ENCODE assay signal across 17 cellular contexts in genomic region chr3:34675383-34676120, GRCh38.
DNase-seq lines count a peak whose midpoint lies in the region; TF ChIP-seq lines count a peak whose summit lies in the region.
"Had no signal": no experiment of that assay in that cellular context is flagged by ENCODE, and none has a peak within 500 bp of the region (broad histone marks: within the 10 kb centered on the region; RNA-seq: fewer than 3 reads in every experiment).

No MANE protein-coding gene starts in this region.

- no peaks in the 10 kb centered on the region for H3K27me3 ChIP-seq in adipocyte (replicated peaks; ENCODE audit: control insufficient read depth, insufficient read depth, low read length)
- H3K27me3 ChIP-seq: BLaER1 treated with 17β-estradiol and CSF1 and Interleukin-3, amounts not matched to agents 10 nM and 100 nM; Peyer's patch had no signal

- peaks cover 9% of the 10 kb centered on the region for H3K4me1 ChIP-seq in adipocyte (ENCODE audit: control insufficient read depth, insufficient read depth, low read length)
- H3K4me1 ChIP-seq: BLaER1 treated with 17β-estradiol and CSF1 and Interleukin-3, amounts not matched to agents 10 nM and 100 nM; Peyer's patch had no signal

- H3K36me3 ChIP-seq in adipocyte (ENCODE audit: control insufficient read depth, insufficient read depth, low read length, severe bottlenecking): no peaks in the 10 kb centered on the region
- H3K36me3 ChIP-seq: BLaER1 treated with 17β-estradiol and CSF1 and Interleukin-3, amounts not matched to agents 10 nM and 100 nM; Peyer's patch had no signal

- H3K9ac ChIP-seq in adipocyte (ENCODE audit: low read length): no peak overlapping the region
- H3K9ac ChIP-seq: BLaER1 treated with 17β-estradiol and CSF1 and Interleukin-3, amounts not matched to agents 10 nM and 100 nM had no signal

- DNase-seq in EH (ENCODE audit: low read depth) (peak; percentile 31), adipocyte (ENCODE audit: low read depth) (peak; percentile 70), epithelial cell of esophagus (ENCODE audit: low read depth) (peak; percentile 9), myocyte (ENCODE audit: low read depth) (peak; percentile 28), mucosa of gallbladder (ENCODE audit: low spot score) (no peak), putamen (ENCODE audit: low spot score) (no peak), NCI-H2196 (lab: John Stamatoyannopoulos, UW; ENCODE audit: unreplicated experiment) (no peak)
- no peak for DNase-seq in activated CD4-positive, alpha-beta T cell treated with anti-CD3 and anti-CD28 coated beads for 48 hours
- DNase-seq: DMS153, HFFc6, NCI-H1105, NCI-H1694 treated with DMSO at 0.1 percent for 48 hours, NCI-H82, Peyer's patch, SHP77 had no signal

- no peak overlapping the region for H3K4me3 ChIP-seq in adipocyte (ENCODE audit: low read length)
- H3K4me3 ChIP-seq in epithelial cell of esophagus (ENCODE audit: low read length): no peak overlapping the region
- H3K4me3 ChIP-seq: BLaER1 treated with 17β-estradiol and CSF1 and Interleukin-3, amounts not matched to agents 10 nM and 100 nM; K562; Peyer's patch had no signal

- no peaks in the 10 kb centered on the region for H3K9me3 ChIP-seq in adipocyte (ENCODE audit: control insufficient read depth, low read length)
- H3K9me3 ChIP-seq: Peyer's patch had no signal

- no peak for TF ChIP-seq CTCF in epithelial cell of esophagus (IDR thresholded peaks at IDR 0.05; ENCODE audit: insufficient read depth, low read depth, low read length, missing control alignments)

Comparison
In these comparisons a context has a peak if more than half of its experiments do, and no peak if none do; other contexts are left out.
1. DNase-seq: peak in EH (single experiment), adipocyte (single experiment), epithelial cell of esophagus (single experiment) and myocyte (single experiment); none in activated CD4-positive, alpha-beta T cell treated with anti-CD3 and anti-CD28 coated beads for 48 hours (single experiment), mucosa of gallbladder (single experiment), putamen (single experiment) and NCI-H2196 (single experiment).